In genomic region chr4:90186229-90186628, GRCh38 we compare ENCODE assay signal across 18 cellular contexts. TPM values are rescaled to one million over a fixed set of nuclear protein-coding genes. Genes with fewer than 3 reads are reported as not detected.
"Had no signal": no experiment of that assay in that cellular context is flagged by ENCODE, and none has a peak within 500 bp of the region (broad histone marks: within the 10 kb centered on the region; RNA-seq: fewer than 3 reads in every experiment).

No MANE protein-coding gene starts in this region.

- H3K4me3 ChIP-seq: colonic mucosa, hepatocyte had no signal

- H3K27me3 ChIP-seq: colonic mucosa, foreskin keratinocyte, hepatocyte had no signal

- DNase-seq: colonic mucosa; effector CD4-positive, alpha-beta T cell; endodermal cell; erythroblast; foreskin keratinocyte; head of caudate nucleus; kidney glomerular epithelial cell; mammary epithelial cell; naive thymus-derived CD8-positive, alpha-beta T cell; posterior cingulate gyrus; stimulated activated naive CD4-positive, alpha-beta T cell treated with Interleukin-2 at 50 U/mL for 16 hours; trophoblast cell had no signal

- H3K4me1 ChIP-seq: colonic mucosa, foreskin keratinocyte had no signal

- H3K36me3 ChIP-seq: colonic mucosa had no signal

- H3K27ac ChIP-seq: colonic mucosa, foreskin keratinocyte, hepatocyte had no signal

- ATAC-seq: foreskin keratinocyte; left lobe of liver; naive thymus-derived CD8-positive, alpha-beta T cell; sciatic nerve had no signal

- H3K4me2 ChIP-seq: hepatocyte had no signal

- FAIRE-seq: endothelial cell of umbilical vein, urothelium cell line had no signal

- H3K9me3 ChIP-seq: colonic mucosa had no signal

- H2AFZ ChIP-seq: hepatocyte had no signal

- H3K79me2 ChIP-seq: hepatocyte had no signal

RNA-seq across cellular contexts. Expression of gene CCSER1, which starts 59.0 kb away (rescaled TPM):
- total RNA-seq: osteocyte had no signal
- polyA plus RNA-seq: naive thymus-derived CD8-positive, alpha-beta T cell had no signal
